In the genomic region with DNA sequence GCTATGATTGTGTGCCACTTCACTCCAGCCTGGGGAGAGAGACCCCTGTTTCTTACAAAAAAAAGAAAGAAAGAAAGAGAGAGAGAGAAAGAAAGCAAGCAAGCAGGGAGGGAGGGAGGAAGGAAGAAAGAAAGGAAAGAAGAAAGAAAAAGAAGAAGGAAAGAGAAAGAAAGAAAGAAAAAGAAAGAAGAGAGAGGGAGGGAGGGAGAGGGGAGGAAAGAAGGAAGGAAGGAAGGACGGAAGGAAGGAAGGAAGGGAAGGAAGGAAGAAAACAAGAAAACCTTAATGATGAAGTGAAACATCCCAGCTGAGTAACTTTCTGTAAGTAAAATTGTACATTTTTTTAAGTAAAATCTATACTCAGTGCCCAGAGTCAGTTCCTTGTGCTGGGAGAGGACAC, we compare ENCODE assay signal across 1 cellular context.
TF ChIP-seq lines count a peak whose summit lies in the region.

No MANE protein-coding gene starts in this region.

TF ChIP-seq in HepG2, 621 proteins besides CTCF, POLR2A, EP300 and RAD21 (continued from another document):
- TF ChIP-seq, protein P1, sequence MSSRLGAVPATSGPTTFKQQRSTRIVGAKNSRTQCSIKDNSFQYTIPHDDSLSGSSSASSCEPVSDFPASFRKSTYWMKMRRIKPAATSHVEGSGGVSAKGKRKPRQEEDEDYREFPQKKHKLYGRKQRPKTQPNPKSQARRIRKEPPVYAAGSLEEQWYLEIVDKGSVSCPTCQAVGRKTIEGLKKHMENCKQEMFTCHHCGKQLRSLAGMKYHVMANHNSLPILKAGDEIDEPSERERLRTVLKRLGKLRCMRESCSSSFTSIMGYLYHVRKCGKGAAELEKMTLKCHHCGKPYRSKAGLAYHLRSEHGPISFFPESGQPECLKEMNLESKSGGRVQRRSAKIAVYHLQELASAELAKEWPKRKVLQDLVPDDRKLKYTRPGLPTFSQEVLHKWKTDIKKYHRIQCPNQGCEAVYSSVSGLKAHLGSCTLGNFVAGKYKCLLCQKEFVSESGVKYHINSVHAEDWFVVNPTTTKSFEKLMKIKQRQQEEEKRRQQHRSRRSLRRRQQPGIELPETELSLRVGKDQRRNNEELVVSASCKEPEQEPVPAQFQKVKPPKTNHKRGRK (CRISPR knock-in tag; IDR thresholded peaks at IDR 0.05) = peak; percentile 80; the same call in 1 of the 2 replicates
- TF ChIP-seq CREB1 (IDR thresholded peaks at IDR 0.05) (no peak), CREB1 (CRISPR knock-in tag; IDR thresholded peaks at IDR 0.05) (no peak), STAG1 (CRISPR knock-in tag; IDR thresholded peaks at IDR 0.05) (no peak), HNRNPK (IDR thresholded peaks at IDR 0.05; ENCODE audit: low read depth, low read length, poor library complexity, severe bottlenecking) (peak; percentile 16), ZNF143 (CRISPR knock-in tag; IDR thresholded peaks at IDR 0.05) (no peak), ZNF747 (CRISPR knock-in tag; IDR thresholded peaks at IDR 0.05; ENCODE audit: borderline replicate concordance) (no peak), ATAD3A (CRISPR knock-in tag; IDR thresholded peaks at IDR 0.05) (no peak)
- TF ChIP-seq, protein P2, sequence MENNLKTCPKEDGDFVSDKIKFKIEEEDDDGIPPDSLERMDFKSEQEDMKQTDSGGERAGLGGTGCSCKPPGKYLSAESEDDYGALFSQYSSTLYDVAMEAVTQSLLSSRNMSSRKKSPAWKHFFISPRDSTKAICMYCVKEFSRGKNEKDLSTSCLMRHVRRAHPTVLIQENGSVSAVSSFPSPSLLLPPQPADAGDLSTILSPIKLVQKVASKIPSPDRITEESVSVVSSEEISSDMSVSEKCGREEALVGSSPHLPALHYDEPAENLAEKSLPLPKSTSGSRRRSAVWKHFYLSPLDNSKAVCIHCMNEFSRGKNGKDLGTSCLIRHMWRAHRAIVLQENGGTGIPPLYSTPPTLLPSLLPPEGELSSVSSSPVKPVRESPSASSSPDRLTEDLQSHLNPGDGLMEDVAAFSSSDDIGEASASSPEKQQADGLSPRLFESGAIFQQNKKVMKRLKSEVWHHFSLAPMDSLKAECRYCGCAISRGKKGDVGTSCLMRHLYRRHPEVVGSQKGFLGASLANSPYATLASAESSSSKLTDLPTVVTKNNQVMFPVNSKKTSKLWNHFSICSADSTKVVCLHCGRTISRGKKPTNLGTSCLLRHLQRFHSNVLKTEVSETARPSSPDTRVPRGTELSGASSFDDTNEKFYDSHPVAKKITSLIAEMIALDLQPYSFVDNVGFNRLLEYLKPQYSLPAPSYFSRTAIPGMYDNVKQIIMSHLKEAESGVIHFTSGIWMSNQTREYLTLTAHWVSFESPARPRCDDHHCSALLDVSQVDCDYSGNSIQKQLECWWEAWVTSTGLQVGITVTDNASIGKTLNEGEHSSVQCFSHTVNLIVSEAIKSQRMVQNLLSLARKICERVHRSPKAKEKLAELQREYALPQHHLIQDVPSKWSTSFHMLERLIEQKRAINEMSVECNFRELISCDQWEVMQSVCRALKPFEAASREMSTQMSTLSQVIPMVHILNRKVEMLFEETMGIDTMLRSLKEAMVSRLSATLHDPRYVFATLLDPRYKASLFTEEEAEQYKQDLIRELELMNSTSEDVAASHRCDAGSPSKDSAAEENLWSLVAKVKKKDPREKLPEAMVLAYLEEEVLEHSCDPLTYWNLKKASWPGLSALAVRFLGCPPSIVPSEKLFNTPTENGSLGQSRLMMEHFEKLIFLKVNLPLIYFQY (CRISPR knock-in tag; IDR thresholded peaks at IDR 0.05; ENCODE audit: borderline replicate concordance) = no peak
